1 cellular context compared by ENCODE assay signal in genomic region chr10:114413398-114413797, GRCh38.
TF ChIP-seq lines count a peak whose summit lies in the region.

No MANE protein-coding gene starts in this region.

TF ChIP-seq in HepG2, 621 proteins besides CTCF, POLR2A, EP300 and RAD21:
- TF ChIP-seq, protein P1, sequence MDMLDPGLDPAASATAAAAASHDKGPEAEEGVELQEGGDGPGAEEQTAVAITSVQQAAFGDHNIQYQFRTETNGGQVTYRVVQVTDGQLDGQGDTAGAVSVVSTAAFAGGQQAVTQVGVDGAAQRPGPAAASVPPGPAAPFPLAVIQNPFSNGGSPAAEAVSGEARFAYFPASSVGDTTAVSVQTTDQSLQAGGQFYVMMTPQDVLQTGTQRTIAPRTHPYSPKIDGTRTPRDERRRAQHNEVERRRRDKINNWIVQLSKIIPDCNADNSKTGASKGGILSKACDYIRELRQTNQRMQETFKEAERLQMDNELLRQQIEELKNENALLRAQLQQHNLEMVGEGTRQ (IDR thresholded peaks at IDR 0.05; ENCODE audit: low read depth, low read length), result no peak
- TF ChIP-seq, protein P1 (CRISPR knock-in tag; IDR thresholded peaks at IDR 0.05; ENCODE audit: borderline replicate concordance), result no peak
- TF ChIP-seq DMTF1 (CRISPR knock-in tag; IDR thresholded peaks at IDR 0.05) (no peak), REPIN1 (CRISPR knock-in tag; IDR thresholded peaks at IDR 0.05; ENCODE audit: borderline replicate concordance, low read depth) (no peak), ZMYM4 (CRISPR knock-in tag; IDR thresholded peaks at IDR 0.05) (no peak), ONECUT2 (CRISPR knock-in tag; IDR thresholded peaks at IDR 0.05) (no peak), RARG (CRISPR knock-in tag; IDR thresholded peaks at IDR 0.05; ENCODE audit: low read depth) (no peak), ZNF776 (CRISPR knock-in tag; IDR thresholded peaks at IDR 0.05) (no peak), SMAD3 (CRISPR knock-in tag; IDR thresholded peaks at IDR 0.05) (no peak), ZNF782 (CRISPR knock-in tag; IDR thresholded peaks at IDR 0.05; ENCODE audit: borderline replicate concordance) (no peak)
